ENCODE assay signal across 8 cellular contexts in the genomic region with DNA sequence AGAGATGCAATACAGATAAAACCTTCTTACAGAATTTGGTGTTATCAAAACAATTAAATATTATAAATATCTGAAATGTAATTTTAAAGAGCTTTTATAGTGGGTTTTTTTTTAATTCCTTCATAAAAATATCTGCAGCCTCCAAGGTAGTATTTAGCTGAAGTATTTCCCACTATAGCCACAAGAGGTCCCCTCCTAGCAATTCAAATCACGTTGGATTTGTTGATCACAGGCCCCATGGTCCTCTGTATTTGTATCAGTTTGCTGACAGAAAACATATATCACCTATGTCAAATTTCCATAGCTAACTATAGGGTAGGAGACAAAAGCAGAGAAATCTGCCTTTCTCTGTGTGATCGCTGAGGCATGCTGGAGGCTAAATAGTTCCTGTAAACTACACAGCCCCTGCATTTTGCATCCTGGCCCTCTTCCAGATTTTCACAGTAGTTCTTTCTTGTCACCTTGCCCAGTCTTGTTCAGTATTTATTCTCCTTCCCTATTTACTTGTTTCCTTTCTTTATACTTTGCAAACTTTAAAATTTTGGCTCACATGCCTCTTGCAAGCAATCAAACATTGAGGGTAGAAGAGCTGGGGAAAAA. TPM values are rescaled to one million over a fixed set of nuclear protein-coding genes. Genes with fewer than 3 reads are reported as not detected.
DNase-seq lines count a peak whose midpoint lies in the region; ATAC-seq and TF ChIP-seq lines count a peak whose summit lies in the region.

No MANE protein-coding gene starts in this region.

- WGBS in heart left ventricle, 4 donors = 0 to 5% (median 3%) methylated on average over 2 of the region's 2 CpGs
- 1 to 13% methylated on average over 2 of the region's 2 CpGs for WGBS in sigmoid colon, 2 donors

- peaks cover 0 to 26% (median 10%) of the 10 kb centered on the region in 4 donors for H3K4me1 Mint-ChIP-seq in CD4-positive, CD25-positive, alpha-beta regulatory T cell
- H3K4me1 Mint-ChIP-seq in activated CD8-positive, alpha-beta T cell treated with anti-CD3 and anti-CD28 coated beads, Interleukin-2, amount 10 ng/mL, durations not matched to agents 7 days and 5 days (ENCODE audit: low read depth) = peaks cover 10% of the 10 kb centered on the region

- peak in 2 of 3 donors; percentile 57 to 73 for DNase-seq in CD4-positive, CD25-positive, alpha-beta regulatory T cell
- DNase-seq in NCI-H1694 (lab: John Stamatoyannopoulos, UW) = peak; percentile 44
- peak; percentile 42 for DNase-seq in activated CD8-positive, alpha-beta T cell treated with anti-CD3 and anti-CD28 coated beads, Interleukin-2, amount 10 ng/mL, durations not matched to agents 7 days and 5 days
- DNase-seq in heart left ventricle = peak in 1 of 5 donors; percentile 10
- DNase-seq in sigmoid colon = no peak
- DNase-seq in NK-92 (lab: John Stamatoyannopoulos, UW; ENCODE audit: unreplicated experiment) = no peak

- TF ChIP-seq CTCF in GM12875 (IDR thresholded peaks at IDR 0.05; ENCODE audit: borderline replicate concordance, insufficient read depth, low read depth, low read length) (peak; percentile 49; the same call in 1 of the 2 replicates), heart left ventricle (IDR thresholded peaks at IDR 0.05) (peak; percentile 49 to 77 (median 68)), sigmoid colon (IDR thresholded peaks at IDR 0.05) (peak in 3 of 4 experiments; percentile 41 to 67 (median 47))

- no peak for TF ChIP-seq POLR2A in heart left ventricle (IDR thresholded peaks at IDR 0.05)
- TF ChIP-seq POLR2A in sigmoid colon (IDR thresholded peaks at IDR 0.05) = no peak

- intact Hi-C loops in heart left ventricle (cut with DNase I) = loop anchor here (1.0 to 5.0 kb wide), 7 partner anchors 35 to 83 kb away; no protein-coding TSS in a partner anchor
- intact Hi-C loops in sigmoid colon (cut with DNase I) = loop anchor here (2.0 to 10.0 kb wide), 2 partner anchors 67 to 83 kb away; no protein-coding TSS in a partner anchor

- POLR2A ChIA-PET in activated CD8-positive, alpha-beta T cell treated with anti-CD3 and anti-CD28 coated beads, Interleukin-2, amount 10 ng/mL, durations not matched to agents 7 days and 5 days (lab: Charles Lee) = interaction anchor here (1.7 to 1.8 kb wide), 2 partner anchors 67 to 82 kb away, joined by 6 read pairs; no protein-coding TSS in a partner anchor

- no peaks in the 10 kb centered on the region for H3K36me3 ChIP-seq in CD4-positive, CD25-positive, alpha-beta regulatory T cell (ENCODE audit: control insufficient read depth, insufficient read depth, low read length)
- H3K36me3 ChIP-seq in heart left ventricle (no peaks in the 10 kb centered on the region), sigmoid colon (no peaks in the 10 kb centered on the region)

- no peaks in the 10 kb centered on the region for H3K9me3 ChIP-seq in CD4-positive, CD25-positive, alpha-beta regulatory T cell (ENCODE audit: control insufficient read depth in 2 of 2, low read length in 2 of 2)
- H3K9me3 ChIP-seq in heart left ventricle = peaks cover 0 to 3% (median 0%) of the 10 kb centered on the region in 12 donors
- H3K9me3 ChIP-seq in sigmoid colon = no peaks in the 10 kb centered on the region

- no peak overlapping the region for H3K27ac ChIP-seq in CD4-positive, CD25-positive, alpha-beta regulatory T cell (ENCODE audit: insufficient read depth, low read length, poor library complexity, severe bottlenecking)
- H3K27ac ChIP-seq in heart left ventricle (peak overlapping the region in 5 of 12 donors; percentile 80 to 91 (median 88)), sigmoid colon (peak overlapping the region in 1 of 4 donors; percentile 75)

- no peak overlapping the region for H3K4me3 Mint-ChIP-seq in CD4-positive, CD25-positive, alpha-beta regulatory T cell
- H3K4me3 Mint-ChIP-seq in activated CD8-positive, alpha-beta T cell treated with anti-CD3 and anti-CD28 coated beads, Interleukin-2, amount 10 ng/mL, durations not matched to agents 7 days and 5 days = no peak overlapping the region

- H3K36me3 Mint-ChIP-seq in CD4-positive, CD25-positive, alpha-beta regulatory T cell = no peaks in the 10 kb centered on the region
- no peaks in the 10 kb centered on the region for H3K36me3 Mint-ChIP-seq in activated CD8-positive, alpha-beta T cell treated with anti-CD3 and anti-CD28 coated beads, Interleukin-2, amount 10 ng/mL, durations not matched to agents 7 days and 5 days (ENCODE audit: low read depth)

- H3K27ac Mint-ChIP-seq in CD4-positive, CD25-positive, alpha-beta regulatory T cell = no peak overlapping the region
- H3K27ac Mint-ChIP-seq in activated CD8-positive, alpha-beta T cell treated with anti-CD3 and anti-CD28 coated beads, Interleukin-2, amount 10 ng/mL, durations not matched to agents 7 days and 5 days = no peak overlapping the region

- no peak overlapping the region for H3K4me3 ChIP-seq in CD4-positive, CD25-positive, alpha-beta regulatory T cell (ENCODE audit: low read depth, low read length)
- H3K4me3 ChIP-seq in GM12875 (ENCODE audit: low read depth, low read length) (no peak overlapping the region), heart left ventricle (no peak overlapping the region), sigmoid colon (no peak overlapping the region)

- CTCF ChIA-PET in activated CD8-positive, alpha-beta T cell treated with anti-CD3 and anti-CD28 coated beads, Interleukin-2, amount 10 ng/mL, durations not matched to agents 7 days and 5 days (lab: Charles Lee) = interaction anchor here (0.6 to 4.8 kb wide), 22 partner anchors 9 to 604 kb away, joined by 3 to 295 read pairs (median 7); no protein-coding TSS in a partner anchor

- peaks cover 45% of the 10 kb centered on the region for H3K27me3 Mint-ChIP-seq in CD4-positive, CD25-positive, alpha-beta regulatory T cell
- H3K27me3 Mint-ChIP-seq in activated CD8-positive, alpha-beta T cell treated with anti-CD3 and anti-CD28 coated beads, Interleukin-2, amount 10 ng/mL, durations not matched to agents 7 days and 5 days (ENCODE audit: low read depth) = peaks cover 36% of the 10 kb centered on the region

- no peak for TF ChIP-seq EP300 in sigmoid colon (IDR thresholded peaks at IDR 0.05)

- peak; percentile 72 to 73 for ATAC-seq in CD4-positive, CD25-positive, alpha-beta regulatory T cell (ENCODE audit: low read depth in 2 of 2)
- ATAC-seq in HG02798 (IDR thresholded peaks at IDR 0.05; ENCODE audit: poor library complexity, unreplicated experiment) (peak; percentile 75), heart left ventricle (peak in 2 of 4 donors; percentile 50 to 64)
- ATAC-seq in activated CD8-positive, alpha-beta T cell treated with anti-CD3 and anti-CD28 coated beads, Interleukin-2, amount 10 ng/mL, durations not matched to agents 7 days and 5 days = peak; percentile 79

- peaks cover 0 to 5% (median 3%) of the 10 kb centered on the region in 7 donors for H3K9me3 Mint-ChIP-seq in CD4-positive, CD25-positive, alpha-beta regulatory T cell
- H3K9me3 Mint-ChIP-seq in activated CD8-positive, alpha-beta T cell treated with anti-CD3 and anti-CD28 coated beads, Interleukin-2, amount 10 ng/mL, durations not matched to agents 7 days and 5 days (ENCODE audit: insufficient read depth) = no peaks in the 10 kb centered on the region

- peaks cover 3% of the 10 kb centered on the region for H3K27me3 ChIP-seq in CD4-positive, CD25-positive, alpha-beta regulatory T cell (ENCODE audit: control insufficient read depth, insufficient read depth, low read length)
- H3K27me3 ChIP-seq in heart left ventricle (peaks cover 0 to 7% (median 0%) of the 10 kb centered on the region in 9 donors), sigmoid colon (no peaks in the 10 kb centered on the region)

- no peaks in the 10 kb centered on the region for H3K4me1 ChIP-seq in CD4-positive, CD25-positive, alpha-beta regulatory T cell (ENCODE audit: control insufficient read depth, insufficient read depth, low read length, poor library complexity, severe bottlenecking)
- H3K4me1 ChIP-seq in heart left ventricle (peaks cover 0 to 21% (median 4%) of the 10 kb centered on the region in 12 donors), sigmoid colon (peaks cover 0 to 32% (median 18%) of the 10 kb centered on the region in 4 donors)

RNA-seq across cellular contexts. Expression of a gene that starts 1.8 kb away (rescaled TPM):
- not detected for total RNA-seq in CD4-positive, CD25-positive, alpha-beta regulatory T cell
- polyA plus RNA-seq in CD4-positive, CD25-positive, alpha-beta regulatory T cell = not detected
- total RNA-seq in activated CD8-positive, alpha-beta T cell treated with anti-CD3 and anti-CD28 coated beads, Interleukin-2, amount 10 ng/mL, durations not matched to agents 7 days and 5 days = 1 to 10 TPM; 1.3 to 2.6 TPM
- total RNA-seq in heart left ventricle = 100 to 1,000 TPM in 5 of 9 donors, 10 to 100 TPM in 4; 41.0 to 200 (median 116) TPM
- polyA plus RNA-seq in heart left ventricle = 1 to 10 TPM; 4.8 to 5.0 TPM
- 1 to 10 TPM; 1.5 to 4.6 (median 3.9) TPM for total RNA-seq in sigmoid colon
- under 1 TPM in 2 of 3 donors, not detected in 1; under 0.01 to 0.20 TPM for polyA plus RNA-seq in sigmoid colon

Comparison
In these comparisons a context has a peak if more than half of its experiments do, and no peak if none do; other contexts are left out.
1. DNase-seq: peak in CD4-positive, CD25-positive, alpha-beta regulatory T cell (2 of 3), NCI-H1694 (single experiment) and activated CD8-positive, alpha-beta T cell treated with anti-CD3 and anti-CD28 coated beads, Interleukin-2, amount 10 ng/mL, durations not matched to agents 7 days and 5 days (single experiment); none in sigmoid colon (single experiment) and NK-92 (single experiment).
2. RNA of a gene that starts 1.8 kb away (total RNA-seq): 41.0 to 200 TPM in heart left ventricle; 1.5 to 4.6 TPM in sigmoid colon, 1.3 to 2.6 TPM in activated CD8-positive, alpha-beta T cell treated with anti-CD3 and anti-CD28 coated beads, Interleukin-2, amount 10 ng/mL, durations not matched to agents 7 days and 5 days and not detected in CD4-positive, CD25-positive, alpha-beta regulatory T cell (single experiment); every median in the first group is over 4 times any median in the second.
3. Peak in every context shown above with its lines, with median percentiles within 50 percentile points of each other: CTCF ChIP-seq.